ENCODE assay signal across 3 cellular contexts in the genomic region with DNA sequence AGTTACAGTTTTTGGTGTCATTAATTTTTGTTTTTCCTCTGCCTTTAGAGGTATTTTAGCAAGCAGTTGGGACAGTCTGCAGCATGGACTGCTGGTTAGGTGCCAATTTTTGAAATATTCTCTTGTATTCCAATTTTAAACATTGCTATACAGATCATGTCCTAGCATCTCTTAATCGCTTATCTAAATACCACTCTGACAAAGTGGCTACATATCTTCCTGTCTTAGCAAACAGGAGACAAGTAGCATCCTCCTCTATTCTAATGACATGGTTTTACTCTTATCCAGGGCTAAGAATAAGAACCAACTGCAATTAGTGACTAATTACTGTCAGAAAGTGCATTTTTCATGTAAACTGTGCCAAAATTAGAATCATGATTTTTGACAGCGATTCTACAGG.
TF ChIP-seq lines count a peak whose summit lies in the region.

No MANE protein-coding gene starts in this region.

TF ChIP-seq in SK-N-SH treated with all-trans-retinoic acid at 6 μM for 48 hours, 23 proteins besides CTCF, POLR2A, EP300 and RAD21:
- TF ChIP-seq, protein P1, sequence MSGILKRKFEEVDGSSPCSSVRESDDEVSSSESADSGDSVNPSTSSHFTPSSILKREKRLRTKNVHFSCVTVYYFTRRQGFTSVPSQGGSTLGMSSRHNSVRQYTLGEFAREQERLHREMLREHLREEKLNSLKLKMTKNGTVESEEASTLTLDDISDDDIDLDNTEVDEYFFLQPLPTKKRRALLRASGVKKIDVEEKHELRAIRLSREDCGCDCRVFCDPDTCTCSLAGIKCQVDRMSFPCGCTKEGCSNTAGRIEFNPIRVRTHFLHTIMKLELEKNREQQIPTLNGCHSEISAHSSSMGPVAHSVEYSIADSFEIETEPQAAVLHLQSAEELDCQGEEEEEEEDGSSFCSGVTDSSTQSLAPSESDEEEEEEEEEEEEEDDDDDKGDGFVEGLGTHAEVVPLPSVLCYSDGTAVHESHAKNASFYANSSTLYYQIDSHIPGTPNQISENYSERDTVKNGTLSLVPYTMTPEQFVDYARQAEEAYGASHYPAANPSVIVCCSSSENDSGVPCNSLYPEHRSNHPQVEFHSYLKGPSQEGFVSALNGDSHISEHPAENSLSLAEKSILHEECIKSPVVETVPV (CRISPR knock-in tag; IDR thresholded peaks at IDR 0.05) = 0 out of 2 replicates have a peak, but pooled peaks have one; percentile 54
- TF ChIP-seq ISL1 (CRISPR knock-in tag; IDR thresholded peaks at IDR 0.05) (peak; percentile 98), RARB (CRISPR knock-in tag; IDR thresholded peaks at IDR 0.05) (no peak), TOX (CRISPR knock-in tag; IDR thresholded peaks at IDR 0.05; ENCODE audit: borderline replicate concordance) (peak; percentile 81; the same call in 1 of the 2 replicates), ESRRG (CRISPR knock-in tag; IDR thresholded peaks at IDR 0.05) (0 out of 2 replicates have a peak, but pooled peaks have one; percentile 53), ZNF565 (CRISPR knock-in tag; conservative IDR thresholded peaks at IDR 0.05; ENCODE audit: low read depth) (no peak)
- TF ChIP-seq, protein P2, sequence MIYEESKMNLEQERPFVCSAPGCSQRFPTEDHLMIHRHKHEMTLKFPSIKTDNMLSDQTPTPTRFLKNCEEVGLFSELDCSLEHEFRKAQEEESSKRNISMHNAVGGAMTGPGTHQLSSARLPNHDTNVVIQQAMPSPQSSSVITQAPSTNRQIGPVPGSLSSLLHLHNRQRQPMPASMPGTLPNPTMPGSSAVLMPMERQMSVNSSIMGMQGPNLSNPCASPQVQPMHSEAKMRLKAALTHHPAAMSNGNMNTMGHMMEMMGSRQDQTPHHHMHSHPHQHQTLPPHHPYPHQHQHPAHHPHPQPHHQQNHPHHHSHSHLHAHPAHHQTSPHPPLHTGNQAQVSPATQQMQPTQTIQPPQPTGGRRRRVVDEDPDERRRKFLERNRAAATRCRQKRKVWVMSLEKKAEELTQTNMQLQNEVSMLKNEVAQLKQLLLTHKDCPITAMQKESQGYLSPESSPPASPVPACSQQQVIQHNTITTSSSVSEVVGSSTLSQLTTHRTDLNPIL (CRISPR knock-in tag; IDR thresholded peaks at IDR 0.05; ENCODE audit: low read depth) = 0 out of 2 replicates have a peak, but pooled peaks have one; percentile 24

TF ChIP-seq in SK-N-SH, 30 proteins besides CTCF, POLR2A, EP300 and RAD21 (continued from another document):
- TF ChIP-seq, protein P3, sequence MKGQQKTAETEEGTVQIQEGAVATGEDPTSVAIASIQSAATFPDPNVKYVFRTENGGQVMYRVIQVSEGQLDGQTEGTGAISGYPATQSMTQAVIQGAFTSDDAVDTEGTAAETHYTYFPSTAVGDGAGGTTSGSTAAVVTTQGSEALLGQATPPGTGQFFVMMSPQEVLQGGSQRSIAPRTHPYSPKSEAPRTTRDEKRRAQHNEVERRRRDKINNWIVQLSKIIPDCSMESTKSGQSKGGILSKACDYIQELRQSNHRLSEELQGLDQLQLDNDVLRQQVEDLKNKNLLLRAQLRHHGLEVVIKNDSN (IDR thresholded peaks at IDR 0.05; ENCODE audit: borderline replicate concordance, low read depth) = no peak
- TF ChIP-seq GATA2 (CRISPR knock-in tag; IDR thresholded peaks at IDR 0.05) (no peak), POLR2AphosphoS5 (IDR thresholded peaks at IDR 0.05; ENCODE audit: low read depth, low read length) (no peak), FOXM1 (IDR thresholded peaks at IDR 0.05; ENCODE audit: low read depth) (no peak), YY1 (IDR thresholded peaks at IDR 0.05; ENCODE audit: low read depth) (no peak), RXRA (IDR thresholded peaks at IDR 0.05; ENCODE audit: borderline replicate concordance, low read depth) (no peak), JUND (IDR thresholded peaks at IDR 0.05) (no peak), SMC3 (IDR thresholded peaks at IDR 0.05; ENCODE audit: low read depth, low read length) (no peak), NRF1 (IDR thresholded peaks at IDR 0.05; ENCODE audit: low read depth, low read length) (no peak), TAF1 (IDR thresholded peaks at IDR 0.05; ENCODE audit: borderline replicate concordance, low read depth, low read length) (no peak), ELF1 (IDR thresholded peaks at IDR 0.05) (no peak)
- TF ChIP-seq, protein P4, sequence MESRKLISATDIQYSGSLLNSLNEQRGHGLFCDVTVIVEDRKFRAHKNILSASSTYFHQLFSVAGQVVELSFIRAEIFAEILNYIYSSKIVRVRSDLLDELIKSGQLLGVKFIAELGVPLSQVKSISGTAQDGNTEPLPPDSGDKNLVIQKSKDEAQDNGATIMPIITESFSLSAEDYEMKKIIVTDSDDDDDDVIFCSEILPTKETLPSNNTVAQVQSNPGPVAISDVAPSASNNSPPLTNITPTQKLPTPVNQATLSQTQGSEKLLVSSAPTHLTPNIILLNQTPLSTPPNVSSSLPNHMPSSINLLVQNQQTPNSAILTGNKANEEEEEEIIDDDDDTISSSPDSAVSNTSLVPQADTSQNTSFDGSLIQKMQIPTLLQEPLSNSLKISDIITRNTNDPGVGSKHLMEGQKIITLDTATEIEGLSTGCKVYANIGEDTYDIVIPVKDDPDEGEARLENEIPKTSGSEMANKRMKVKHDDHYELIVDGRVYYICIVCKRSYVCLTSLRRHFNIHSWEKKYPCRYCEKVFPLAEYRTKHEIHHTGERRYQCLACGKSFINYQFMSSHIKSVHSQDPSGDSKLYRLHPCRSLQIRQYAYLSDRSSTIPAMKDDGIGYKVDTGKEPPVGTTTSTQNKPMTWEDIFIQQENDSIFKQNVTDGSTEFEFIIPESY (IDR thresholded peaks at IDR 0.05; ENCODE audit: borderline replicate concordance, low read depth) = no peak
- TF ChIP-seq, protein P5, sequence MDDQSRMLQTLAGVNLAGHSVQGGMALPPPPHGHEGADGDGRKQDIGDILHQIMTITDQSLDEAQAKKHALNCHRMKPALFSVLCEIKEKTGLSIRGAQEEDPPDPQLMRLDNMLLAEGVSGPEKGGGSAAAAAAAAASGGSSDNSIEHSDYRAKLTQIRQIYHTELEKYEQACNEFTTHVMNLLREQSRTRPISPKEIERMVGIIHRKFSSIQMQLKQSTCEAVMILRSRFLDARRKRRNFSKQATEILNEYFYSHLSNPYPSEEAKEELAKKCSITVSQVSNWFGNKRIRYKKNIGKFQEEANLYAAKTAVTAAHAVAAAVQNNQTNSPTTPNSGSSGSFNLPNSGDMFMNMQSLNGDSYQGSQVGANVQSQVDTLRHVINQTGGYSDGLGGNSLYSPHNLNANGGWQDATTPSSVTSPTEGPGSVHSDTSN (IDR thresholded peaks at IDR 0.05) = no peak
- TF ChIP-seq, protein P6, sequence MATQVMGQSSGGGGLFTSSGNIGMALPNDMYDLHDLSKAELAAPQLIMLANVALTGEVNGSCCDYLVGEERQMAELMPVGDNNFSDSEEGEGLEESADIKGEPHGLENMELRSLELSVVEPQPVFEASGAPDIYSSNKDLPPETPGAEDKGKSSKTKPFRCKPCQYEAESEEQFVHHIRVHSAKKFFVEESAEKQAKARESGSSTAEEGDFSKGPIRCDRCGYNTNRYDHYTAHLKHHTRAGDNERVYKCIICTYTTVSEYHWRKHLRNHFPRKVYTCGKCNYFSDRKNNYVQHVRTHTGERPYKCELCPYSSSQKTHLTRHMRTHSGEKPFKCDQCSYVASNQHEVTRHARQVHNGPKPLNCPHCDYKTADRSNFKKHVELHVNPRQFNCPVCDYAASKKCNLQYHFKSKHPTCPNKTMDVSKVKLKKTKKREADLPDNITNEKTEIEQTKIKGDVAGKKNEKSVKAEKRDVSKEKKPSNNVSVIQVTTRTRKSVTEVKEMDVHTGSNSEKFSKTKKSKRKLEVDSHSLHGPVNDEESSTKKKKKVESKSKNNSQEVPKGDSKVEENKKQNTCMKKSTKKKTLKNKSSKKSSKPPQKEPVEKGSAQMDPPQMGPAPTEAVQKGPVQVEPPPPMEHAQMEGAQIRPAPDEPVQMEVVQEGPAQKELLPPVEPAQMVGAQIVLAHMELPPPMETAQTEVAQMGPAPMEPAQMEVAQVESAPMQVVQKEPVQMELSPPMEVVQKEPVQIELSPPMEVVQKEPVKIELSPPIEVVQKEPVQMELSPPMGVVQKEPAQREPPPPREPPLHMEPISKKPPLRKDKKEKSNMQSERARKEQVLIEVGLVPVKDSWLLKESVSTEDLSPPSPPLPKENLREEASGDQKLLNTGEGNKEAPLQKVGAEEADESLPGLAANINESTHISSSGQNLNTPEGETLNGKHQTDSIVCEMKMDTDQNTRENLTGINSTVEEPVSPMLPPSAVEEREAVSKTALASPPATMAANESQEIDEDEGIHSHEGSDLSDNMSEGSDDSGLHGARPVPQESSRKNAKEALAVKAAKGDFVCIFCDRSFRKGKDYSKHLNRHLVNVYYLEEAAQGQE (IDR thresholded peaks at IDR 0.05; ENCODE audit: low read depth, low read length) = no peak

TF ChIP-seq in GM12878, 131 proteins besides CTCF, POLR2A, EP300 and RAD21 (continued from another document):
- TF ChIP-seq, protein P7, sequence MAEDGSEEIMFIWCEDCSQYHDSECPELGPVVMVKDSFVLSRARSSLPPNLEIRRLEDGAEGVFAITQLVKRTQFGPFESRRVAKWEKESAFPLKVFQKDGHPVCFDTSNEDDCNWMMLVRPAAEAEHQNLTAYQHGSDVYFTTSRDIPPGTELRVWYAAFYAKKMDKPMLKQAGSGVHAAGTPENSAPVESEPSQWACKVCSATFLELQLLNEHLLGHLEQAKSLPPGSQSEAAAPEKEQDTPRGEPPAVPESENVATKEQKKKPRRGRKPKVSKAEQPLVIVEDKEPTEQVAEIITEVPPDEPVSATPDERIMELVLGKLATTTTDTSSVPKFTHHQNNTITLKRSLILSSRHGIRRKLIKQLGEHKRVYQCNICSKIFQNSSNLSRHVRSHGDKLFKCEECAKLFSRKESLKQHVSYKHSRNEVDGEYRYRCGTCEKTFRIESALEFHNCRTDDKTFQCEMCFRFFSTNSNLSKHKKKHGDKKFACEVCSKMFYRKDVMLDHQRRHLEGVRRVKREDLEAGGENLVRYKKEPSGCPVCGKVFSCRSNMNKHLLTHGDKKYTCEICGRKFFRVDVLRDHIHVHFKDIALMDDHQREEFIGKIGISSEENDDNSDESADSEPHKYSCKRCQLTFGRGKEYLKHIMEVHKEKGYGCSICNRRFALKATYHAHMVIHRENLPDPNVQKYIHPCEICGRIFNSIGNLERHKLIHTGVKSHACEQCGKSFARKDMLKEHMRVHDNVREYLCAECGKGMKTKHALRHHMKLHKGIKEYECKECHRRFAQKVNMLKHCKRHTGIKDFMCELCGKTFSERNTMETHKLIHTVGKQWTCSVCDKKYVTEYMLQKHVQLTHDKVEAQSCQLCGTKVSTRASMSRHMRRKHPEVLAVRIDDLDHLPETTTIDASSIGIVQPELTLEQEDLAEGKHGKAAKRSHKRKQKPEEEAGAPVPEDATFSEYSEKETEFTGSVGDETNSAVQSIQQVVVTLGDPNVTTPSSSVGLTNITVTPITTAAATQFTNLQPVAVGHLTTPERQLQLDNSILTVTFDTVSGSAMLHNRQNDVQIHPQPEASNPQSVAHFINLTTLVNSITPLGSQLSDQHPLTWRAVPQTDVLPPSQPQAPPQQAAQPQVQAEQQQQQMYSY (CRISPR knock-in tag; IDR thresholded peaks at IDR 0.05) = no peak
- TF ChIP-seq CBX3 (IDR thresholded peaks at IDR 0.05; ENCODE audit: borderline replicate concordance, low read depth) (no peak), MYB (IDR thresholded peaks at IDR 0.05; ENCODE audit: borderline replicate concordance, low read depth, low read length) (no peak), NBN (IDR thresholded peaks at IDR 0.05) (no peak), RCOR1 (conservative IDR thresholded peaks at IDR 0.05; ENCODE audit: low read depth, low read length) (no peak), NR2F1 (conservative IDR thresholded peaks at IDR 0.05) (no peak), FOS (IDR thresholded peaks at IDR 0.05; ENCODE audit: borderline replicate concordance, extremely low read depth, insufficient read length) (no peak), STAT1 (conservative IDR thresholded peaks at IDR 0.05) (no peak), MEF2B (IDR thresholded peaks at IDR 0.05; ENCODE audit: partially characterized antibody, poor library complexity, severe bottlenecking) (no peak), BRCA1 (IDR thresholded peaks at IDR 0.05; ENCODE audit: low read depth, low read length) (no peak), BMI1 (IDR thresholded peaks at IDR 0.05; ENCODE audit: borderline replicate concordance) (no peak), JUND (IDR thresholded peaks at IDR 0.05; ENCODE audit: low read depth, low read length) (no peak)
- TF ChIP-seq, protein P8, sequence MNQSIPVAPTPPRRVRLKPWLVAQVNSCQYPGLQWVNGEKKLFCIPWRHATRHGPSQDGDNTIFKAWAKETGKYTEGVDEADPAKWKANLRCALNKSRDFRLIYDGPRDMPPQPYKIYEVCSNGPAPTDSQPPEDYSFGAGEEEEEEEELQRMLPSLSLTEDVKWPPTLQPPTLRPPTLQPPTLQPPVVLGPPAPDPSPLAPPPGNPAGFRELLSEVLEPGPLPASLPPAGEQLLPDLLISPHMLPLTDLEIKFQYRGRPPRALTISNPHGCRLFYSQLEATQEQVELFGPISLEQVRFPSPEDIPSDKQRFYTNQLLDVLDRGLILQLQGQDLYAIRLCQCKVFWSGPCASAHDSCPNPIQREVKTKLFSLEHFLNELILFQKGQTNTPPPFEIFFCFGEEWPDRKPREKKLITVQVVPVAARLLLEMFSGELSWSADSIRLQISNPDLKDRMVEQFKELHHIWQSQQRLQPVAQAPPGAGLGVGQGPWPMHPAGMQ (IDR thresholded peaks at IDR 0.05; ENCODE audit: borderline replicate concordance) = no peak
- TF ChIP-seq, protein P9, sequence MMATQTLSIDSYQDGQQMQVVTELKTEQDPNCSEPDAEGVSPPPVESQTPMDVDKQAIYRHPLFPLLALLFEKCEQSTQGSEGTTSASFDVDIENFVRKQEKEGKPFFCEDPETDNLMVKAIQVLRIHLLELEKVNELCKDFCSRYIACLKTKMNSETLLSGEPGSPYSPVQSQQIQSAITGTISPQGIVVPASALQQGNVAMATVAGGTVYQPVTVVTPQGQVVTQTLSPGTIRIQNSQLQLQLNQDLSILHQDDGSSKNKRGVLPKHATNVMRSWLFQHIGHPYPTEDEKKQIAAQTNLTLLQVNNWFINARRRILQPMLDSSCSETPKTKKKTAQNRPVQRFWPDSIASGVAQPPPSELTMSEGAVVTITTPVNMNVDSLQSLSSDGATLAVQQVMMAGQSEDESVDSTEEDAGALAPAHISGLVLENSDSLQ (IDR thresholded peaks at IDR 0.05) = no peak
